In genomic region chr16:84299734-84300440, GRCh38 we compare ENCODE assay signal across 2 cellular contexts.
TF ChIP-seq lines count a peak whose summit lies in the region.

No MANE protein-coding gene starts in this region.

TF ChIP-seq in GM23338, 12 proteins besides CTCF, POLR2A, EP300 and RAD21:
- TF ChIP-seq ZNF114 (CRISPR knock-in tag; IDR thresholded peaks at IDR 0.05): peak; percentile 40; the same call in 1 of the 2 replicates
- no peak for TF ChIP-seq EZH2 (IDR thresholded peaks at IDR 0.05; ENCODE audit: low read depth, unreplicated experiment)
- no peak for TF ChIP-seq NANOG (IDR thresholded peaks at IDR 0.05; ENCODE audit: borderline replicate concordance)
- no peak for TF ChIP-seq CREB1 (CRISPR knock-in tag; IDR thresholded peaks at IDR 0.05; ENCODE audit: low read depth)
- TF ChIP-seq STAT1 (IDR thresholded peaks at IDR 0.05; ENCODE audit: unreplicated experiment): no peak
- TF ChIP-seq POLR2AphosphoS5 (IDR thresholded peaks at IDR 0.05; ENCODE audit: low read depth): no peak
- TF ChIP-seq ZNF462 (CRISPR knock-in tag; IDR thresholded peaks at IDR 0.05): peak; percentile 62
- no peak for TF ChIP-seq EZH2phosphoT487 (IDR thresholded peaks at IDR 0.05; ENCODE audit: unreplicated experiment)
- TF ChIP-seq ETS1 (IDR thresholded peaks at IDR 0.05): no peak
- TF ChIP-seq JUNB (IDR thresholded peaks at IDR 0.05; ENCODE audit: unreplicated experiment): no peak

TF ChIP-seq in K562, 482 proteins besides CTCF, POLR2A, EP300 and RAD21:
- no peak for TF ChIP-seq PHF20 (IDR thresholded peaks at IDR 0.05; ENCODE audit: partially characterized antibody)
- TF ChIP-seq ZNF316 (IDR thresholded peaks at IDR 0.05): peak; percentile 42
- TF ChIP-seq PHF8 (IDR thresholded peaks at IDR 0.05; ENCODE audit: borderline replicate concordance, low read length): no peak
- 0 out of 2 replicates have a peak, but pooled peaks have one; percentile 37 for TF ChIP-seq C11orf30 (IDR thresholded peaks at IDR 0.05; ENCODE audit: low read depth)
- no peak for TF ChIP-seq ZNF764 (CRISPR knock-in tag; IDR thresholded peaks at IDR 0.05; ENCODE audit: low read depth)
- no peak for TF ChIP-seq ZNF354B (CRISPR knock-in tag; IDR thresholded peaks at IDR 0.05)
- peak; percentile 31 for TF ChIP-seq MAFG (tag; conservative IDR thresholded peaks at IDR 0.05)
- no peak for TF ChIP-seq NR1H2 (CRISPR knock-in tag; IDR thresholded peaks at IDR 0.05)
